20 cellular contexts compared by ENCODE assay signal in the genomic region with DNA sequence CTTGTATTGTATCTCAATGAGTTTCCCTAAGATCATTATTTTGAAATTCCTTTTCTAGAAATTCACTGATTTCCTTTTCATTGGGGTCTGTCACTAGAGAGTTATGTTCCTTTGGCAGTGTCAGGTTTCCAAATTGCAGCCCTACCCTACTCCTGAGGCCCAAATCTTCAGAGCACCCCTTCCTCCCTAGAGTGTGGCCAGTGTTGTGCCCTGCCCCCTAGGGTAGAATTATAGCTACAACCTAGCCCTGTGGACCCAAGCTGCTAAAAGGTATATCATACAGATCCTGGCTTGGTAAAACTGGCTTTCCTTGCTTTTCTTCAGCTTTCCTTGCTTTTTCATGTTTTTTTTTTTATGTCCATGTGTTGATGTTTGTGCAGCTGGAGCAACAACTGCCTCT.
A peak's percentile ranks its signal among the peaks of the same experiment; 100 is the strongest.
DNase-seq lines count a peak whose midpoint lies in the region; ATAC-seq and TF ChIP-seq lines count a peak whose summit lies in the region.
"Had no signal": no experiment of that assay in that cellular context is flagged by ENCODE, and none has a peak within 500 bp of the region (broad histone marks: within the 10 kb centered on the region; RNA-seq: fewer than 3 reads in every experiment).

No MANE protein-coding gene starts in this region.

- peaks cover 6% of the 10 kb centered on the region for H3K9me3 Mint-ChIP-seq in activated CD4-positive, alpha-beta T cell treated with anti-CD3 and anti-CD28 coated beads, Interleukin-2, amount 10 ng/mL, durations not matched to agents 24 days and 14 days

- TF ChIP-seq CTCF in DND-41 (IDR thresholded peaks at IDR 0.05; ENCODE audit: borderline replicate concordance, extremely low read depth, low read length, poor library complexity, severe bottlenecking) (no peak), OCI-LY7 (conservative IDR thresholded peaks at IDR 0.05; ENCODE audit: low read length) (peak; percentile 30; the same call in 1 of the 2 replicates)

- peaks cover 23% of the 10 kb centered on the region for H3K4me1 Mint-ChIP-seq in activated CD4-positive, alpha-beta T cell treated with anti-CD3 and anti-CD28 coated beads, Interleukin-2, amount 10 ng/mL, durations not matched to agents 24 days and 14 days

- no peak overlapping the region for H2AFZ ChIP-seq in DND-41 (ENCODE audit: low read depth, low read length)
- no peak overlapping the region for H2AFZ ChIP-seq in OCI-LY7 (ENCODE audit: low read length)

- H4K20me1 ChIP-seq in DND-41 (ENCODE audit: insufficient read depth, low read length): no peaks in the 10 kb centered on the region
- no peaks in the 10 kb centered on the region for H4K20me1 ChIP-seq in OCI-LY7 (ENCODE audit: insufficient read depth, low read length)

- H3K27me3 ChIP-seq in DND-41 (ENCODE audit: insufficient read depth, low read length, poor library complexity): no peaks in the 10 kb centered on the region

- peaks cover 15% of the 10 kb centered on the region; the same call in 1 of the 2 replicates for H3K36me3 ChIP-seq in DND-41 (ENCODE audit: insufficient read depth, low read length)
- peaks cover 68% of the 10 kb centered on the region for H3K36me3 ChIP-seq in OCI-LY7 (ENCODE audit: insufficient read depth, low read length)

- no peak overlapping the region for H3K9ac ChIP-seq in DND-41 (ENCODE audit: low read depth, low read length)

- H3K4me1 ChIP-seq in DND-41 (ENCODE audit: insufficient read depth, low read length) (peaks cover 5% of the 10 kb centered on the region; the same call in 1 of the 2 replicates), OCI-LY7 (ENCODE audit: insufficient read depth, low read length, poor library complexity, severe bottlenecking) (peaks cover 53% of the 10 kb centered on the region)
- H3K4me1 ChIP-seq: A549 had no signal

- DNase-seq in activated CD4-positive, alpha-beta T cell treated with anti-CD3 and anti-CD28 coated beads, Interleukin-2, amount 10 ng/mL, durations not matched to agents 24 days and 14 days: no peak
- DNase-seq in activated CD4-positive, alpha-beta T cell treated with anti-CD3 and anti-CD28 coated beads, Interleukin-2, amount 50 U/mL, for 1 hour: no peak
- DNase-seq in DND-41 (no peak), OCI-LY7 (ENCODE audit: low spot score) (no peak), erythroblast (lab: John Stamatoyannopoulos, UW) (no peak), NCI-H187 treated with DMSO at 0.1 percent for 48 hours (lab: John Stamatoyannopoulos, UW) (no peak), NCI-H82 (lab: John Stamatoyannopoulos, UW) (no peak)
- DNase-seq: AML-193; Calu3; CD4-positive, alpha-beta memory T cell; DMS79 treated with DMSO at 0.1 percent for 48 hours; EL; HCEC 1CT; KBM-7 had no signal

- POLR2A ChIA-PET in OCI-LY7 (lab: Charles Lee): interaction anchor here (0.7 to 5.4 kb wide), 5 partner anchors 12 to 94 kb away, joined by 3 to 54 read pairs (median 4); no protein-coding TSS in a partner anchor

- peak overlapping the region; percentile 13 for H3K27ac Mint-ChIP-seq in activated CD4-positive, alpha-beta T cell treated with anti-CD3 and anti-CD28 coated beads, Interleukin-2, amount 10 ng/mL, durations not matched to agents 24 days and 14 days

- intact Hi-C loops in activated CD4-positive, alpha-beta T cell treated with anti-CD3 and anti-CD28 coated beads, Interleukin-2, amount 10 ng/mL, durations not matched to agents 24 days and 14 days (cut with micrococcal nuclease): no loop called here
- intact Hi-C loops in OCI-LY7 (cut with micrococcal nuclease; ENCODE audit: unreplicated experiment): no loop called here

- 0 out of 3 replicates have a peak, but pooled peaks have one; percentile 17 for ATAC-seq in DND-41 (ENCODE audit: insufficient read depth, low read depth)
- ATAC-seq: A549, GM12878 had no signal

- no peak overlapping the region for H3K4me3 Mint-ChIP-seq in activated CD4-positive, alpha-beta T cell treated with anti-CD3 and anti-CD28 coated beads, Interleukin-2, amount 10 ng/mL, durations not matched to agents 24 days and 14 days

- no peaks in the 10 kb centered on the region for H3K9me3 ChIP-seq in DND-41 (ENCODE audit: insufficient read depth, low read length, severe bottlenecking)
- H3K9me3 ChIP-seq in OCI-LY7 (ENCODE audit: low read length): peaks cover 29% of the 10 kb centered on the region
- H3K9me3 ChIP-seq: A549 had no signal

- H3K9me2 ChIP-seq in OCI-LY7 (ENCODE audit: insufficient read depth, low read length): no peaks in the 10 kb centered on the region

- no peak for TF ChIP-seq POLR2A in erythroblast (IDR thresholded peaks at IDR 0.05; ENCODE audit: low read length)

- no peak overlapping the region for H3K27ac ChIP-seq in DND-41 (ENCODE audit: low read length)
- peak overlapping the region; percentile 18 for H3K27ac ChIP-seq in OCI-LY7 (ENCODE audit: low read depth, low read length, poor library complexity, severe bottlenecking)
- H3K27ac ChIP-seq: 22Rv1, A549, C4-2B, HL-60 had no signal

- CTCF ChIA-PET in OCI-LY7 (lab: Charles Lee; ENCODE audit: unreplicated experiment): interaction anchor here (0.6 to 1.1 kb wide), 2 partner anchors 10 to 43 kb away, joined by 3 to 4 read pairs; no protein-coding TSS in a partner anchor

- H3K27me3 Mint-ChIP-seq in activated CD4-positive, alpha-beta T cell treated with anti-CD3 and anti-CD28 coated beads, Interleukin-2, amount 10 ng/mL, durations not matched to agents 24 days and 14 days: no peaks in the 10 kb centered on the region
- H3K27me3 Mint-ChIP-seq: CD4-positive, alpha-beta memory T cell; IgD-negative memory B cell had no signal

- H3K79me2 ChIP-seq in DND-41 (ENCODE audit: insufficient read depth, low read length): peaks cover 33% of the 10 kb centered on the region
- peaks cover 64% of the 10 kb centered on the region; the same call in 1 of the 2 replicates for H3K79me2 ChIP-seq in OCI-LY7 (ENCODE audit: insufficient read depth, low read depth, low read length)

- H3K4me3 ChIP-seq in DND-41 (ENCODE audit: low read depth in 1 of 2, low read length in 2 of 2) (no peak overlapping the region), OCI-LY7 (ENCODE audit: low read depth, low read length, poor library complexity, severe bottlenecking) (no peak overlapping the region)
- H3K4me3 ChIP-seq: A549, GM12878 had no signal

- H3K4me2 ChIP-seq in DND-41 (ENCODE audit: insufficient read depth, low read length) (no peak overlapping the region), OCI-LY7 (ENCODE audit: low read length) (no peak overlapping the region)
- H3K4me2 ChIP-seq: A549 had no signal

- H3K36me3 Mint-ChIP-seq in activated CD4-positive, alpha-beta T cell treated with anti-CD3 and anti-CD28 coated beads, Interleukin-2, amount 10 ng/mL, durations not matched to agents 24 days and 14 days (ENCODE audit: low read depth): peaks cover 45% of the 10 kb centered on the region

- no TSS peak for BruUV-seq in OCI-LY7 (replicated peaks; lab: Mats Ljungman, UMichigan)
